Comparison of ENCODE assay signal across 21 cellular contexts in genomic region chr17:28180449-28180848, GRCh38.
DNase-seq lines count a peak whose midpoint lies in the region; ATAC-seq, FAIRE-seq and TF ChIP-seq lines count a peak whose summit lies in the region.
"Had no signal": no experiment of that assay in that cellular context is flagged by ENCODE, and none has a peak within 500 bp of the region (broad histone marks: within the 10 kb centered on the region; RNA-seq: fewer than 3 reads in every experiment).

No MANE protein-coding gene starts in this region.

- H3K4me3 ChIP-seq in AG10803 (ENCODE audit: low read length) = no peak overlapping the region
- no peak overlapping the region for H3K4me3 ChIP-seq in GM23338
- H3K4me3 ChIP-seq in astrocyte (ENCODE audit: insufficient read depth, low read depth, low read length) = no peak overlapping the region
- no peak overlapping the region for H3K4me3 ChIP-seq in naive thymus-derived CD4-positive, alpha-beta T cell (ENCODE audit: low read length)
- H3K4me3 ChIP-seq: lower lobe of right lung had no signal

- H3K27me3 ChIP-seq in GM23338 (ENCODE audit: insufficient read depth) (no peaks in the 10 kb centered on the region), astrocyte (ENCODE audit: insufficient read depth, low read length) (no peaks in the 10 kb centered on the region), foreskin keratinocyte (no peaks in the 10 kb centered on the region)
- no peaks in the 10 kb centered on the region for H3K27me3 ChIP-seq in naive thymus-derived CD4-positive, alpha-beta T cell (ENCODE audit: control insufficient read depth in 2 of 2, insufficient read depth in 2 of 2, low read length in 2 of 2)

- H3K4me2 ChIP-seq in GM23338 = no peak overlapping the region
- no peak overlapping the region for H3K4me2 ChIP-seq in astrocyte (ENCODE audit: low read length)

- POLR2A ChIA-PET in naive thymus-derived CD4-positive, alpha-beta T cell (lab: Charles Lee) = no interaction called here

- H3F3A ChIP-seq in GM23338 (replicated peaks; ENCODE audit: low read depth) = no peaks in the 10 kb centered on the region

- H3K36me3 Mint-ChIP-seq in GM23338 (ENCODE audit: low read depth) (peaks cover 34% of the 10 kb centered on the region), astrocyte (ENCODE audit: low read depth, unreplicated experiment) (peaks cover 2% of the 10 kb centered on the region)
- peaks cover 2% of the 10 kb centered on the region for H3K36me3 Mint-ChIP-seq in T-helper 2 cell treated with Interferon-gamma antibody and Interleukin-4, amounts not matched to agents 5 μg/mL and 100 μg/mL, for 36 hours (ENCODE audit: low read depth)
- peaks cover 0 to 38% (median 13%) of the 10 kb centered on the region in 5 donors for H3K36me3 Mint-ChIP-seq in naive thymus-derived CD4-positive, alpha-beta T cell

- no peak for FAIRE-seq in astrocyte (lab: Jason Lieb, UNC)

- ATAC-seq in GM23338 (no peak), foreskin keratinocyte (no peak), Right ventricle myocardium superior (ENCODE audit: poor library complexity) (no peak)
- ATAC-seq in naive thymus-derived CD4-positive, alpha-beta T cell = no peak
- ATAC-seq: lower lobe of right lung; naive thymus-derived CD8-positive, alpha-beta T cell had no signal

- TF ChIP-seq CTCF in AG10803 (conservative IDR thresholded peaks at IDR 0.05; ENCODE audit: low read length) = no peak
- no peak for TF ChIP-seq CTCF in GM23338 (conservative IDR thresholded peaks at IDR 0.05; ENCODE audit: low read depth in 2 of 2)
- no peak for TF ChIP-seq CTCF in astrocyte (IDR thresholded peaks at IDR 0.05; ENCODE audit: insufficient read depth, low read depth, low read length)
- TF ChIP-seq CTCF in foreskin keratinocyte (conservative IDR thresholded peaks at IDR 0.05) = no peak

- peaks cover 8% of the 10 kb centered on the region; the same call in 1 of the 2 replicates for H3K4me1 ChIP-seq in GM23338 (ENCODE audit: insufficient read depth)
- H3K4me1 ChIP-seq in astrocyte (ENCODE audit: insufficient read depth, low read length) = no peaks in the 10 kb centered on the region
- no peaks in the 10 kb centered on the region for H3K4me1 ChIP-seq in foreskin keratinocyte
- no peaks in the 10 kb centered on the region for H3K4me1 ChIP-seq in naive thymus-derived CD4-positive, alpha-beta T cell (ENCODE audit: control insufficient read depth in 2 of 2, insufficient read depth in 2 of 2, low read length in 2 of 2)
- H3K4me1 ChIP-seq: Caco-2, lower lobe of right lung, parathyroid adenoma had no signal

- H3K9me2 ChIP-seq in GM23338 (ENCODE audit: insufficient read depth) = peaks cover 8% of the 10 kb centered on the region

- H3K9me3 ChIP-seq in astrocyte (ENCODE audit: insufficient read depth, low read depth, low read length) = no peaks in the 10 kb centered on the region
- H3K9me3 ChIP-seq in naive thymus-derived CD4-positive, alpha-beta T cell (ENCODE audit: control insufficient read depth in 2 of 3, low read length in 3 of 3) = no peaks in the 10 kb centered on the region
- H3K9me3 ChIP-seq: Caco-2, lower lobe of right lung had no signal

- DNase-seq in AG10803 (ENCODE audit: low read depth) (peak; percentile 56), GM23338 (ENCODE audit: low spot score) (no peak), astrocyte (ENCODE audit: low read depth) (peak; percentile 39), foreskin keratinocyte (peak; percentile 34 to 41), Right ventricle myocardium superior (no peak)
- no peak for DNase-seq in T-helper 2 cell treated with Interferon-gamma antibody and Interleukin-4, amounts not matched to agents 5 μg/mL and 100 μg/mL, for 36 hours (ENCODE audit: low spot score)
- no peak for DNase-seq in activated effector memory CD4-positive, alpha-beta T cell treated with Interleukin-2 at 50 U/mL for 16 hours
- DNase-seq in naive thymus-derived CD4-positive, alpha-beta T cell = no peak
- DNase-seq: activated CD4-positive, alpha-beta T cell treated with anti-CD3 and anti-CD28 coated beads, Interleukin-2, amount 50 U/mL, for 4 hours; AML-193; Caco-2; lower lobe of right lung; naive thymus-derived CD8-positive, alpha-beta T cell; NCI-H2029; NCI-H446; NK-92 treated with Interleukin-12 subunit alpha and Interleukin-12 subunit beta, amount 100 ng/mL, for 24 hours; stimulated activated CD4-positive, alpha-beta T cell treated with anti-CD3 and anti-CD28 coated beads, Interleukin-2, amount 100 ng/mL, for 24 hours had no signal

- no peaks in the 10 kb centered on the region for H4K20me1 ChIP-seq in GM23338 (replicated peaks; ENCODE audit: insufficient read depth)
- H4K20me1 ChIP-seq in astrocyte (ENCODE audit: insufficient read depth, low read length) = no peaks in the 10 kb centered on the region

- peaks cover 10% of the 10 kb centered on the region for H3K36me3 ChIP-seq in GM23338 (ENCODE audit: insufficient read depth)
- H3K36me3 ChIP-seq in astrocyte (ENCODE audit: insufficient read depth, low read length) = peaks cover 8% of the 10 kb centered on the region
- H3K36me3 ChIP-seq in naive thymus-derived CD4-positive, alpha-beta T cell (ENCODE audit: control insufficient read depth in 2 of 3, insufficient read depth in 3 of 3, low read length in 3 of 3) = peaks cover 0 to 2% (median 0%) of the 10 kb centered on the region in 3 experiments

- H3K9me3 Mint-ChIP-seq in GM23338 (peaks cover 3% of the 10 kb centered on the region; the same call in 2 of the 3 replicates), astrocyte (ENCODE audit: unreplicated experiment) (no peaks in the 10 kb centered on the region)
- H3K9me3 Mint-ChIP-seq in T-helper 2 cell treated with Interferon-gamma antibody and Interleukin-4, amounts not matched to agents 5 μg/mL and 100 μg/mL, for 36 hours = no peaks in the 10 kb centered on the region
- no peaks in the 10 kb centered on the region for H3K9me3 Mint-ChIP-seq in naive thymus-derived CD4-positive, alpha-beta T cell
- H3K9me3 Mint-ChIP-seq: activated naive CD4-positive, alpha-beta T cell treated with anti-CD3 and anti-CD28 coated beads, Interleukin-2, amount 50 U/mL, for 24 hours; naive thymus-derived CD8-positive, alpha-beta T cell had no signal

- H3K27me3 Mint-ChIP-seq in GM23338 (ENCODE audit: insufficient read depth, low read depth, poor library complexity) (peaks cover 2% of the 10 kb centered on the region), astrocyte (ENCODE audit: low read depth, unreplicated experiment) (no peaks in the 10 kb centered on the region)
- H3K27me3 Mint-ChIP-seq in T-helper 2 cell treated with Interferon-gamma antibody and Interleukin-4, amounts not matched to agents 5 μg/mL and 100 μg/mL, for 36 hours (ENCODE audit: low read depth) = no peaks in the 10 kb centered on the region
- H3K27me3 Mint-ChIP-seq in naive thymus-derived CD4-positive, alpha-beta T cell = no peaks in the 10 kb centered on the region
- H3K27me3 Mint-ChIP-seq: activated naive CD4-positive, alpha-beta T cell treated with anti-CD3 and anti-CD28 coated beads, Interleukin-2, amount 50 U/mL, for 24 hours; naive thymus-derived CD8-positive, alpha-beta T cell had no signal

- H3K79me2 ChIP-seq in GM23338 (replicated peaks; ENCODE audit: insufficient read depth) (no peaks in the 10 kb centered on the region), astrocyte (ENCODE audit: insufficient read depth, low read length) (no peaks in the 10 kb centered on the region)
- H3K79me2 ChIP-seq: parathyroid adenoma had no signal

- H3K27ac ChIP-seq in GM23338 (ENCODE audit: low read depth) (no peak overlapping the region), astrocyte (ENCODE audit: low read depth, low read length) (no peak overlapping the region), foreskin keratinocyte (no peak overlapping the region)
- H3K27ac ChIP-seq in naive thymus-derived CD4-positive, alpha-beta T cell (ENCODE audit: low read depth, low read length) = no peak overlapping the region
- H3K27ac ChIP-seq: epithelial cell of prostate, lower lobe of right lung, parathyroid adenoma, RWPE1 had no signal

- no peak overlapping the region for H2AFZ ChIP-seq in GM23338
- no peak overlapping the region for H2AFZ ChIP-seq in astrocyte (ENCODE audit: low read depth, low read length)
- H2AFZ ChIP-seq: parathyroid adenoma had no signal

- peaks cover 9% of the 10 kb centered on the region for H3K4me1 Mint-ChIP-seq in GM23338
- peaks cover 16% of the 10 kb centered on the region for H3K4me1 Mint-ChIP-seq in astrocyte (ENCODE audit: low read depth, unreplicated experiment)
- peaks cover 9% of the 10 kb centered on the region for H3K4me1 Mint-ChIP-seq in T-helper 2 cell treated with Interferon-gamma antibody and Interleukin-4, amounts not matched to agents 5 μg/mL and 100 μg/mL, for 36 hours (ENCODE audit: low read depth)
- peaks cover 0 to 14% (median 0%) of the 10 kb centered on the region in 7 donors for H3K4me1 Mint-ChIP-seq in naive thymus-derived CD4-positive, alpha-beta T cell
- H3K4me1 Mint-ChIP-seq: activated naive CD4-positive, alpha-beta T cell treated with anti-CD3 and anti-CD28 coated beads, Interleukin-2, amount 50 U/mL, for 24 hours; naive thymus-derived CD8-positive, alpha-beta T cell had no signal

- H3K27ac Mint-ChIP-seq in GM23338 = 0 out of 2 replicates have a peak overlapping the region, but pooled peaks have one; percentile 28
- H3K27ac Mint-ChIP-seq in astrocyte (ENCODE audit: unreplicated experiment) = peak overlapping the region; percentile 20
- H3K27ac Mint-ChIP-seq in T-helper 2 cell treated with Interferon-gamma antibody and Interleukin-4, amounts not matched to agents 5 μg/mL and 100 μg/mL, for 36 hours = no peak overlapping the region
- peak overlapping the region in 1 of 9 donors; percentile 41 for H3K27ac Mint-ChIP-seq in naive thymus-derived CD4-positive, alpha-beta T cell
- H3K27ac Mint-ChIP-seq: activated naive CD4-positive, alpha-beta T cell treated with anti-CD3 and anti-CD28 coated beads, Interleukin-2, amount 50 U/mL, for 24 hours; naive thymus-derived CD8-positive, alpha-beta T cell had no signal

- H3K4me3 Mint-ChIP-seq in GM23338 (no peak overlapping the region), astrocyte (ENCODE audit: unreplicated experiment) (no peak overlapping the region)
- H3K4me3 Mint-ChIP-seq in T-helper 2 cell treated with Interferon-gamma antibody and Interleukin-4, amounts not matched to agents 5 μg/mL and 100 μg/mL, for 36 hours = no peak overlapping the region
- no peak overlapping the region for H3K4me3 Mint-ChIP-seq in naive thymus-derived CD4-positive, alpha-beta T cell
- H3K4me3 Mint-ChIP-seq: activated naive CD4-positive, alpha-beta T cell treated with anti-CD3 and anti-CD28 coated beads, Interleukin-2, amount 50 U/mL, for 24 hours; naive thymus-derived CD8-positive, alpha-beta T cell had no signal

- H3K9ac ChIP-seq in astrocyte (ENCODE audit: low read length) = no peak overlapping the region
- H3K9ac ChIP-seq: parathyroid adenoma had no signal

- intact Hi-C loops in naive thymus-derived CD4-positive, alpha-beta T cell (cut with micrococcal nuclease) = no loop called here
- intact Hi-C loops in Right ventricle myocardium superior (cut with DNase I) = no loop called here

- CTCF ChIA-PET in naive thymus-derived CD4-positive, alpha-beta T cell (lab: Charles Lee) = no interaction called here

TF ChIP-seq in GM23338, 12 proteins besides CTCF, POLR2A, EP300 and RAD21 (continues in another document):
- no peak for TF ChIP-seq STAT1 (IDR thresholded peaks at IDR 0.05; ENCODE audit: unreplicated experiment)

Comparison
In these comparisons a context has a peak if more than half of its experiments do, and no peak if none do; other contexts are left out.
1. DNase-seq: peak in AG10803 (single experiment), astrocyte (single experiment) and foreskin keratinocyte (2 of 2); none in GM23338 (single experiment), T-helper 2 cell treated with Interferon-gamma antibody and Interleukin-4, amounts not matched to agents 5 μg/mL and 100 μg/mL, for 36 hours (single experiment), activated effector memory CD4-positive, alpha-beta T cell treated with Interleukin-2 at 50 U/mL for 16 hours (single experiment), naive thymus-derived CD4-positive, alpha-beta T cell (0 of 9) and Right ventricle myocardium superior (single experiment).